ENCODE assay signal across 8 cellular contexts in the genomic region with DNA sequence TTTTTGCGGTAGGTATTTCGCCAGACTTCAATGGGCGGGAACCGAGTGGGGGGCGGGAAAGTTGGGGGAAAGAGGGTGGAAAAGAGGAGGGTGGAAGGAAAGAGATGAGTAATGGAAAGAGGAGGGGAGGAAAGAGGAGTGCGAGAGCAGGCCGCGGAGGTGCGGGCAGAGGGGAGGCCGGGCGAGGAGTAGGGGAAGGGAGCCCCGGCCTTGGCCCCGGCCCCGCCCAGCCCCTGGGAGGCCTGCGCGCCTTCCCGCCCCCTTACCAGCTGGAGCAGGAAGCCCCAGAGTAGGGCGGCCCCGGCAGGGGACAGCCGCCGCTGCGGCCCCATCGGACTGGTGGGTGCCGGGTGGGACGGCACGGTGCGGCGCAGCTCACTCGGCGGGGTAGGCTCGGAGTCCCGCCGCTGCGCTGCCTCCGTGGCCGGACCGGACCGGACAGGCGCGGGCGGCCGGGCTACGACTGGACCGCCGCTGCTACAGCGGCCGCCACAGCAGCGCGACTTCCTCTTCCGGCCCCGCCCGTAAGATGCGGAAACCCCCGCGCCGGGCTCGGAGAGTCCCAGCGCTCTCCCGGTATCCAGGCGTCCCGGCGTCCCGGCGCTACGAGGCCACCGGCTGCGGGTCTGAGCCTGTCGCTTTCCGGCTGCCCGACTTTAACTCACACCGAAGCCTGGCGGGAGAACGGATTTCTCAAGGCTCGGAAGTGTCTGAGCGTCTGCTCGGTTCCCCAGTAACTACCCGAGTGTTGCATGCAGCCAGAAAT. TPM values are rescaled to one million over a fixed set of nuclear protein-coding genes. Genes with fewer than 3 reads are reported as not detected.
A peak's percentile ranks its signal among the peaks of the same experiment; 100 is the strongest.
DNase-seq lines count a peak whose midpoint lies in the region; ATAC-seq lines count a peak whose summit lies in the region.

A gene with protein sequence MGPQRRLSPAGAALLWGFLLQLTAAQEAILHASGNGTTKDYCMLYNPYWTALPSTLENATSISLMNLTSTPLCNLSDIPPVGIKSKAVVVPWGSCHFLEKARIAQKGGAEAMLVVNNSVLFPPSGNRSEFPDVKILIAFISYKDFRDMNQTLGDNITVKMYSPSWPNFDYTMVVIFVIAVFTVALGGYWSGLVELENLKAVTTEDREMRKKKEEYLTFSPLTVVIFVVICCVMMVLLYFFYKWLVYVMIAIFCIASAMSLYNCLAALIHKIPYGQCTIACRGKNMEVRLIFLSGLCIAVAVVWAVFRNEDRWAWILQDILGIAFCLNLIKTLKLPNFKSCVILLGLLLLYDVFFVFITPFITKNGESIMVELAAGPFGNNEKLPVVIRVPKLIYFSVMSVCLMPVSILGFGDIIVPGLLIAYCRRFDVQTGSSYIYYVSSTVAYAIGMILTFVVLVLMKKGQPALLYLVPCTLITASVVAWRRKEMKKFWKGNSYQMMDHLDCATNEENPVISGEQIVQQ (minus strand): TSS at position 505 of the 766 bp plus-strand sequence. CDS start 173 bp downstream, at position 332.

- POLR2A ChIA-PET in activated CD8-positive, alpha-beta memory T cell treated with anti-CD3 and anti-CD28 coated beads for 36 hours (lab: Charles Lee), result interaction anchor here (0.6 to 1.5 kb wide), 8 partner anchors 26 to 410 kb away, joined by 3 to 7 read pairs (median 5); a partner anchor contains a TSS

- peaks cover 32 to 45% of the 10 kb centered on the region in 2 donors for H3K4me1 Mint-ChIP-seq in effector memory CD8-positive, alpha-beta T cell (ENCODE audit: low read depth in 2 of 2)
- peaks cover 27% of the 10 kb centered on the region for H3K4me1 Mint-ChIP-seq in memory B cell

- H3K9me3 Mint-ChIP-seq in effector memory CD8-positive, alpha-beta T cell, result no peaks in the 10 kb centered on the region
- H3K9me3 Mint-ChIP-seq in memory B cell, result no peaks in the 10 kb centered on the region

- peak within 1 kb of the TSS; percentile 90 to 97 for H3K27ac Mint-ChIP-seq in effector memory CD8-positive, alpha-beta T cell
- H3K27ac Mint-ChIP-seq in memory B cell, result peak within 1 kb of the TSS; percentile 90

- ATAC-seq in GM19467 (IDR thresholded peaks at IDR 0.05; ENCODE audit: unreplicated experiment), result peak; percentile 86
- ATAC-seq in effector memory CD8-positive, alpha-beta T cell (replicated peaks), result peak; percentile 90
- ATAC-seq in memory B cell (ENCODE audit: low read depth), result peak; percentile 87

- DNase-seq in CMK (ENCODE audit: low read depth) (peak; percentile 62), HS-27A (ENCODE audit: low read depth) (peak; percentile 67), NOMO-1 (lab: John Stamatoyannopoulos, UW; ENCODE audit: unreplicated experiment in 2 of 2) (peak; percentile 79 to 89), memory B cell (ENCODE audit: low spot score in 2 of 2) (peak; percentile 69 to 85)
- peak; percentile 56 to 68 (median 61) for DNase-seq in effector memory CD8-positive, alpha-beta T cell
- peak; percentile 74 for DNase-seq in stimulated activated CD8-positive, alpha-beta memory T cell treated with anti-CD3 and anti-CD28 coated beads, Interleukin-12 subunit alpha, Interleukin-12 subunit beta, amount 100 ng/mL, for 24 hours (ENCODE audit: extremely low read depth)

- CTCF ChIA-PET in activated CD8-positive, alpha-beta memory T cell treated with anti-CD3 and anti-CD28 coated beads for 36 hours (lab: Charles Lee), result interaction anchor here (0.6 kb wide), 1 partner anchor 84 kb away, joined by 3 read pairs; no protein-coding TSS in a partner anchor

- no peaks in the 10 kb centered on the region for H3K27me3 Mint-ChIP-seq in effector memory CD8-positive, alpha-beta T cell
- no peaks in the 10 kb centered on the region for H3K27me3 Mint-ChIP-seq in memory B cell

- peak within 1 kb of the TSS; percentile 94 for H3K4me3 Mint-ChIP-seq in effector memory CD8-positive, alpha-beta T cell
- H3K4me3 Mint-ChIP-seq in memory B cell, result peak within 1 kb of the TSS; percentile 89

- peaks cover 17% of the 10 kb centered on the region for H3K36me3 Mint-ChIP-seq in effector memory CD8-positive, alpha-beta T cell (ENCODE audit: insufficient read depth)
- no peaks in the 10 kb centered on the region for H3K36me3 Mint-ChIP-seq in memory B cell

RNA-seq across cellular contexts. Expression of the gene that starts here (rescaled TPM):
- 100 to 1,000 TPM in 1 of 2 experiments, 10 to 100 TPM in 1; 95.0 to 101 TPM for total RNA-seq in activated CD8-positive, alpha-beta memory T cell treated with anti-CD3 and anti-CD28 coated beads for 36 hours

Comparison
In these comparisons a context has a peak if more than half of its experiments do, and no peak if none do; other contexts are left out.
1. Peak in every context shown above with its lines: DNase-seq and ATAC-seq.